In the genomic region with DNA sequence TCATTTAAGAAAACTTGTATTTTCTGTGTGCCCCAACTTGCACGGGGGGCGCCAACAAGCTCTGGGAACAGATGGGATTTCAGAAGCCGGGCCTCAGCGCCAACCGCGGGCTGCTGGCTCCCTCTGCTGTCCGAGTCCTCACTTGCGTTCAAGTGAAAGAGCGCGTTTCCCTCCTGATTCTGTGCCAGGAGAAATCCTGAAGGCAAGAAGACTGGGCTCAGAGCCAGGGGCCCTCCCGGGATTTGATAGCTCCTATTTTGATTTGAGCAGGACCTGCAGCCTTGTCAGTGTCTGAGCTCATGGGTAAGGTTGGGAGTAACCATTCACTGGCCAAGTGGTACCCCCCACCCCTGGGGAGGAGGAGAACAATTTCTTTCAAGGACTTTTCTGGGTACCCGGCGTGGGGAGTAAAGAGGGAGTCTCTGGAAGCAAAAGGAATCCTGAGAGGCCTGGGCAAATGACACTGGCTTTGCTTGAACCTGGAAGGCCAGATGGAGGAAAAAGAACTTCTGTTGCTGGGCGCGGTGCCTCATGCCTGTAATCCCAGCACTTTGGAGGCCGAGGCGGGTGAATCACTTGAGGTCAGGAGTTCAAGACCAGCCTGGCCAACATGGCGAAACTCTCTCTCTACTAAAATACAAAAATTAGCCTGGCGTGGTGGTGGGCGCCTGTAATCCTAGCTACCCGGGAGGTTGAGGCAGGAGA, we compare ENCODE assay signal across 8 cellular contexts.
DNase-seq lines count a peak whose midpoint lies in the region; ATAC-seq, FAIRE-seq and TF ChIP-seq lines count a peak whose summit lies in the region.

No MANE protein-coding gene starts in this region.

- H3K36me3 ChIP-seq in pancreas (no peaks in the 10 kb centered on the region), thyroid gland (no peaks in the 10 kb centered on the region)

- peak; percentile 65 to 82 (median 76) for TF ChIP-seq CTCF in pancreas (IDR thresholded peaks at IDR 0.05)
- TF ChIP-seq CTCF in thyroid gland (IDR thresholded peaks at IDR 0.05) = peak; percentile 69 to 98 (median 94)

- H3K4me3 Mint-ChIP-seq in activated naive CD4-positive, alpha-beta T cell treated with anti-CD3 and anti-CD28 coated beads for 36 hours = no peak overlapping the region

- no peaks in the 10 kb centered on the region for H3K27me3 Mint-ChIP-seq in activated naive CD4-positive, alpha-beta T cell treated with anti-CD3 and anti-CD28 coated beads for 36 hours (ENCODE audit: low read depth)

- 27 to 33% methylated on average over 21 of the region's 21 CpGs for WGBS in pancreas, 2 donors
- WGBS in thyroid gland, 2 donors = 34 to 46% methylated on average over 16 to 21 of the region's 21 CpGs

- CTCF ChIA-PET in activated naive CD4-positive, alpha-beta T cell treated with anti-CD3 and anti-CD28 coated beads for 36 hours (lab: Charles Lee) = interaction anchor here (0.5 to 8.1 kb wide), 30 partner anchors 9 to 658 kb away, joined by 3 to 71 read pairs (median 4); no protein-coding TSS in a partner anchor

- DNase-seq in GDM1 (lab: John Stamatoyannopoulos, UW) (peak; percentile 17), NCI-H1048 (lab: John Stamatoyannopoulos, UW) (peak; percentile 63), SK-MEL-5 (ENCODE audit: low read depth, low spot score) (peak; percentile 86), glomerular endothelial cell (ENCODE audit: extremely low read depth, low read depth, low spot score) (peak; percentile 68), pancreas (peak; percentile 71 to 90 (median 84)), thyroid gland (peak; percentile 94)
- DNase-seq in activated naive CD4-positive, alpha-beta T cell treated with anti-CD3 and anti-CD28 coated beads for 36 hours = peak; percentile 81

- H3K9me3 ChIP-seq in pancreas = no peaks in the 10 kb centered on the region
- no peaks in the 10 kb centered on the region for H3K9me3 ChIP-seq in thyroid gland

- in situ Hi-C loops in SK-MEL-5 (cut with HindIII; ENCODE audit: low pct_unique_long_range_greater_than_20kb, low sequenced_read_pairs) = no loop called here

- intact Hi-C loops in activated naive CD4-positive, alpha-beta T cell treated with anti-CD3 and anti-CD28 coated beads for 36 hours (cut with micrococcal nuclease) = loop anchor here (1.0 to 10.0 kb wide), 3 partner anchors 102 to 614 kb away; no protein-coding TSS in a partner anchor
- intact Hi-C loops in pancreas (cut with DNase I) = loop anchor here (2.0 to 10.0 kb wide), 4 partner anchors 431 to 614 kb away; a partner anchor contains a TSS
- intact Hi-C loops in thyroid gland (cut with DNase I) = loop anchor here (2.0 kb wide), 2 partner anchors 432 to 614 kb away; a partner anchor contains a TSS

- H3K27ac ChIP-seq in pancreas (no peak overlapping the region), thyroid gland (no peak overlapping the region)

- ATAC-seq in pancreas = peak; percentile 76 to 93 (median 91)
- ATAC-seq in GM19035 (IDR thresholded peaks at IDR 0.05; ENCODE audit: unreplicated experiment) = no peak

- peaks cover 9% of the 10 kb centered on the region for H3K9me3 Mint-ChIP-seq in activated naive CD4-positive, alpha-beta T cell treated with anti-CD3 and anti-CD28 coated beads for 36 hours

- H3K27me3 ChIP-seq in pancreas (no peaks in the 10 kb centered on the region), thyroid gland (no peaks in the 10 kb centered on the region)

- H3K4me1 ChIP-seq in pancreas (no peaks in the 10 kb centered on the region), thyroid gland (peaks cover 0 to 2% of the 10 kb centered on the region in 2 donors)

- TF ChIP-seq POLR2A in thyroid gland (IDR thresholded peaks at IDR 0.05) = no peak

- no peak for FAIRE-seq in pancreas (lab: Jason Lieb, UNC)

- peak overlapping the region in 1 of 4 donors; percentile 2 for H3K4me3 ChIP-seq in pancreas
- no peak overlapping the region for H3K4me3 ChIP-seq in thyroid gland (replicated peaks in 1 of 3)

- peaks cover under 1% of the 10 kb centered on the region for H3K36me3 Mint-ChIP-seq in activated naive CD4-positive, alpha-beta T cell treated with anti-CD3 and anti-CD28 coated beads for 36 hours (ENCODE audit: low read depth)

- no peaks in the 10 kb centered on the region for H3K4me1 Mint-ChIP-seq in activated naive CD4-positive, alpha-beta T cell treated with anti-CD3 and anti-CD28 coated beads for 36 hours (ENCODE audit: low read depth)

- H3K27ac Mint-ChIP-seq in activated naive CD4-positive, alpha-beta T cell treated with anti-CD3 and anti-CD28 coated beads for 36 hours = no peak overlapping the region

Comparison
In these comparisons a context has a peak if more than half of its experiments do, and no peak if none do; other contexts are left out.
1. DNase-seq: peak in every context shown above with its lines; median percentile 94 in thyroid gland; 86 in SK-MEL-5; 84 in pancreas; 81 in activated naive CD4-positive, alpha-beta T cell treated with anti-CD3 and anti-CD28 coated beads for 36 hours; 68 in glomerular endothelial cell; 63 in NCI-H1048; 17 in GDM1.